8 cellular contexts compared by ENCODE assay signal in genomic region chr17:29613856-29614255, GRCh38. TPM values are rescaled to one million over a fixed set of nuclear protein-coding genes. Genes with fewer than 3 reads are reported as not detected.
DNase-seq lines count a peak whose midpoint lies in the region; ATAC-seq, FAIRE-seq and TF ChIP-seq lines count a peak whose summit lies in the region.

No MANE protein-coding gene starts in this region.

- FAIRE-seq in bronchial epithelial cell (lab: Jason Lieb, UNC), result no peak

- DNase-seq in activated CD8-positive, alpha-beta memory T cell treated with anti-CD3 and anti-CD28 coated beads, Interleukin-2, amount 10 ng/mL, durations not matched to agents 7 days and 5 days, result no peak
- no peak for DNase-seq in activated CD8-positive, alpha-beta memory T cell treated with anti-CD3 and anti-CD28 coated beads for 24 hours
- no peak for DNase-seq in bronchial epithelial cell (ENCODE audit: low read depth)
- no peak for DNase-seq in memory B cell (ENCODE audit: low spot score in 2 of 2)
- no peak for DNase-seq in substantia nigra (lab: John Stamatoyannopoulos, UW)
- no peak for DNase-seq in mesenteric fat pad (ENCODE audit: low spot score)
- no peak for DNase-seq in stimulated activated CD4-positive, alpha-beta T cell treated with anti-CD3 and anti-CD28 coated beads, Interleukin-2, amount 100 ng/mL, for 48 hours

- H3K4me1 Mint-ChIP-seq in activated CD8-positive, alpha-beta memory T cell treated with anti-CD3 and anti-CD28 coated beads, Interleukin-2, amount 10 ng/mL, durations not matched to agents 7 days and 5 days, result peaks cover 44% of the 10 kb centered on the region
- H3K4me1 Mint-ChIP-seq in memory B cell, result peaks cover 29% of the 10 kb centered on the region

- peak overlapping the region; percentile 51 for H3K4me3 Mint-ChIP-seq in activated CD8-positive, alpha-beta memory T cell treated with anti-CD3 and anti-CD28 coated beads, Interleukin-2, amount 10 ng/mL, durations not matched to agents 7 days and 5 days
- peak overlapping the region; percentile 69 for H3K4me3 Mint-ChIP-seq in memory B cell

- ATAC-seq in activated CD8-positive, alpha-beta memory T cell treated with anti-CD3 and anti-CD28 coated beads, Interleukin-2, amount 10 ng/mL, durations not matched to agents 7 days and 5 days, result no peak
- ATAC-seq in memory B cell (ENCODE audit: low read depth) (no peak), HG03045 (IDR thresholded peaks at IDR 0.05; ENCODE audit: unreplicated experiment) (no peak)

- no peaks in the 10 kb centered on the region for H3K9me3 Mint-ChIP-seq in activated CD8-positive, alpha-beta memory T cell treated with anti-CD3 and anti-CD28 coated beads, Interleukin-2, amount 10 ng/mL, durations not matched to agents 7 days and 5 days (ENCODE audit: low read depth)
- H3K9me3 Mint-ChIP-seq in memory B cell, result no peaks in the 10 kb centered on the region

- no peaks in the 10 kb centered on the region for H3K36me3 Mint-ChIP-seq in activated CD8-positive, alpha-beta memory T cell treated with anti-CD3 and anti-CD28 coated beads, Interleukin-2, amount 10 ng/mL, durations not matched to agents 7 days and 5 days
- no peaks in the 10 kb centered on the region for H3K36me3 Mint-ChIP-seq in memory B cell

- H3K27ac Mint-ChIP-seq in activated CD8-positive, alpha-beta memory T cell treated with anti-CD3 and anti-CD28 coated beads, Interleukin-2, amount 10 ng/mL, durations not matched to agents 7 days and 5 days, result peak overlapping the region; percentile 70
- no peak overlapping the region for H3K27ac Mint-ChIP-seq in memory B cell

- no peaks in the 10 kb centered on the region for H3K27me3 ChIP-seq in bronchial epithelial cell (ENCODE audit: control insufficient read depth, insufficient read depth, low read length)

- H3K27ac ChIP-seq in substantia nigra (ENCODE audit: low read depth, low read length, poor library complexity, severe bottlenecking), result peak overlapping the region; percentile 96

- H3K27me3 Mint-ChIP-seq in activated CD8-positive, alpha-beta memory T cell treated with anti-CD3 and anti-CD28 coated beads, Interleukin-2, amount 10 ng/mL, durations not matched to agents 7 days and 5 days, result peaks cover 3% of the 10 kb centered on the region
- no peaks in the 10 kb centered on the region for H3K27me3 Mint-ChIP-seq in memory B cell

- H3K4me3 ChIP-seq in bronchial epithelial cell (ENCODE audit: low read depth, low read length), result peak overlapping the region; percentile 21

- H3K36me3 ChIP-seq in bronchial epithelial cell (ENCODE audit: control insufficient read depth, insufficient read depth, low read length), result peaks cover 2% of the 10 kb centered on the region

- CTCF ChIA-PET in activated CD8-positive, alpha-beta memory T cell treated with anti-CD3 and anti-CD28 coated beads, Interleukin-2, amount 10 ng/mL, durations not matched to agents 7 days and 5 days (lab: Charles Lee), result interaction anchor here (0.7 to 24.4 kb wide), 15 partner anchors 9 to 316 kb away, joined by 3 to 458 read pairs (median 4); partner anchors contain the start of genes ABHD15, ANKRD13B, SSH2 and TP53I13

- no peak for TF ChIP-seq CTCF in bronchial epithelial cell (IDR thresholded peaks at IDR 0.05; ENCODE audit: insufficient read depth, low read length, severe bottlenecking)

RNA-seq across cellular contexts. Expression of gene CORO6, which starts 8.9 kb away (rescaled TPM):
- total RNA-seq in activated CD8-positive, alpha-beta memory T cell treated with anti-CD3 and anti-CD28 coated beads, Interleukin-2, amount 10 ng/mL, durations not matched to agents 7 days and 5 days, result 1 to 10 TPM; 2.7 to 7.0 TPM
- total RNA-seq in bronchial epithelial cell, result 0.79 and 1.0 TPM in 2 replicates
- total RNA-seq in mesenteric fat pad, result 7.1 TPM

RNA-seq across cellular contexts. Expression of gene ANKRD13B, which starts 20.9 kb away (rescaled TPM):
- 10 to 100 TPM; 15.6 to 20.1 TPM for total RNA-seq in activated CD8-positive, alpha-beta memory T cell treated with anti-CD3 and anti-CD28 coated beads, Interleukin-2, amount 10 ng/mL, durations not matched to agents 7 days and 5 days
- total RNA-seq in bronchial epithelial cell (2.0 and 2.4 TPM in 2 replicates), mesenteric fat pad (11.5 TPM)

RNA-seq across cellular contexts. Expression of gene GIT1, which starts 24.4 kb away (rescaled TPM):
- total RNA-seq in activated CD8-positive, alpha-beta memory T cell treated with anti-CD3 and anti-CD28 coated beads, Interleukin-2, amount 10 ng/mL, durations not matched to agents 7 days and 5 days, result 10 to 100 TPM; 69.5 to 79.5 TPM
- total RNA-seq in bronchial epithelial cell (16.3 and 17.4 TPM in 2 replicates), mesenteric fat pad (47.7 TPM)

RNA-seq across cellular contexts. Expression of gene TP53I13, which starts 45.4 kb away (rescaled TPM):
- total RNA-seq in activated CD8-positive, alpha-beta memory T cell treated with anti-CD3 and anti-CD28 coated beads, Interleukin-2, amount 10 ng/mL, durations not matched to agents 7 days and 5 days, result 100 to 1,000 TPM in 1 of 2 experiments, 10 to 100 TPM in 1; 97.0 to 131 TPM
- total RNA-seq in bronchial epithelial cell (25.3 and 30.1 TPM in 2 replicates), mesenteric fat pad (75.2 TPM)

RNA-seq across cellular contexts. Expression of gene ABHD15, which starts 47.0 kb away (rescaled TPM):
- total RNA-seq in activated CD8-positive, alpha-beta memory T cell treated with anti-CD3 and anti-CD28 coated beads, Interleukin-2, amount 10 ng/mL, durations not matched to agents 7 days and 5 days, result 10 to 100 TPM; 20.0 to 20.3 TPM
- 5.2 and 6.3 TPM in 2 replicates for total RNA-seq in bronchial epithelial cell
- 38.3 TPM for total RNA-seq in mesenteric fat pad
